8 cellular contexts compared by ENCODE assay signal in the genomic region with DNA sequence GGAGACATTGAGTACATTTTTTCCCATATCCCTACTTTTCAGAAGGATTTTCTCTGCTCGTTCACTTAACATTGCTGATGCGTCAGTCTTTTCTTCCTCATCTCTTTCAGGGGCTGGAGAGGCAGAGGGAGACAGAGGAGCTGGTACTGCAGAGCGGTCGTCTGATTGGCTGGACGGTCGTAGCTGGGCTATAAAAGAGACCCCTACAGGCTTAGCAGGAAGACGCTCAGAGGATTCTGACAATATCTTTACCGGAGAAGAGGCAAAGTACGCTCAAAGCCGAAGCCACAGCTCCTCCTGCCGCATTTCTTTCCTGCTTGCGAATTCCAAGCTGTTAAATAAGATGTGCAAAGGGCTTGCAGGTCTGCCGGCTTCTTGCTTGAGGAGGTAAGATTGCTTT. TPM values are rescaled to one million over a fixed set of nuclear protein-coding genes. Genes with fewer than 3 reads are reported as not detected.
DNase-seq lines count a peak whose midpoint lies in the region; ATAC-seq and TF ChIP-seq lines count a peak whose summit lies in the region.

Gene RGS4 (plus strand): TSS at position 220 of the 400 bp plus-strand sequence. CDS start 124 bp downstream, at position 344.

- DNase-seq in ELR (ENCODE audit: low read depth) (peak; percentile 97), OCI-M1 (lab: John Stamatoyannopoulos, UW) (peak; percentile 46), epithelial cell of proximal tubule (ENCODE audit: low read depth) (peak; percentile 68), midbrain (lab: John Stamatoyannopoulos, UW) (peak; percentile 20), T-cell (no peak), SW480 (ENCODE audit: low spot score) (no peak)
- no peak for DNase-seq in activated T-cell treated with anti-CD3 and anti-CD28 coated beads, Interleukin-2, amount 50 U/mL, for 48 hours
- no peak for DNase-seq in natural killer cell treated with Interleukin-12 subunit alpha and Interleukin-12 subunit beta and Interleukin-15 and Interleukin-18, amount 100 ng/mL, for 72 hours (ENCODE audit: low spot score)

- POLR2A ChIA-PET in T-cell (lab: Charles Lee): no interaction called here

- H3K27ac Mint-ChIP-seq in natural killer cell treated with Interleukin-12 subunit alpha and Interleukin-12 subunit beta and Interleukin-15 and Interleukin-18, amount 100 ng/mL, for 72 hours: no peak within 1 kb of the TSS
- no peak within 1 kb of the TSS for H3K27ac Mint-ChIP-seq in T-cell

- H3K27me3 Mint-ChIP-seq in natural killer cell treated with Interleukin-12 subunit alpha and Interleukin-12 subunit beta and Interleukin-15 and Interleukin-18, amount 100 ng/mL, for 72 hours: peaks cover 28 to 75% of the 10 kb centered on the region in 2 donors
- peaks cover 42 to 52% of the 10 kb centered on the region in 2 donors for H3K27me3 Mint-ChIP-seq in T-cell

- H3K4me3 Mint-ChIP-seq in natural killer cell treated with Interleukin-12 subunit alpha and Interleukin-12 subunit beta and Interleukin-15 and Interleukin-18, amount 100 ng/mL, for 72 hours: no peak within 1 kb of the TSS
- no peak within 1 kb of the TSS for H3K4me3 Mint-ChIP-seq in T-cell

- CTCF ChIA-PET in T-cell (lab: Charles Lee): no interaction called here

- no peak for ATAC-seq in natural killer cell treated with Interleukin-12 subunit alpha and Interleukin-12 subunit beta and Interleukin-15 and Interleukin-18, amount 100 ng/mL, for 72 hours
- no peak for ATAC-seq in T-cell (replicated peaks in 1 of 4)

- H3K4me3 ChIP-seq in epithelial cell of proximal tubule (ENCODE audit: low read depth, low read length): peak within 1 kb of the TSS; percentile 36

- H3K9me3 Mint-ChIP-seq in natural killer cell treated with Interleukin-12 subunit alpha and Interleukin-12 subunit beta and Interleukin-15 and Interleukin-18, amount 100 ng/mL, for 72 hours: peaks cover 2% of the 10 kb centered on the region
- H3K9me3 Mint-ChIP-seq in T-cell: no peaks in the 10 kb centered on the region

- peak; percentile 72 for TF ChIP-seq CTCF in epithelial cell of proximal tubule (conservative IDR thresholded peaks at IDR 0.05; ENCODE audit: low read depth, low read length)

- no peaks in the 10 kb centered on the region for H3K4me1 Mint-ChIP-seq in natural killer cell treated with Interleukin-12 subunit alpha and Interleukin-12 subunit beta and Interleukin-15 and Interleukin-18, amount 100 ng/mL, for 72 hours (ENCODE audit: low read depth in 2 of 2)
- no peaks in the 10 kb centered on the region for H3K4me1 Mint-ChIP-seq in T-cell

- H3K36me3 Mint-ChIP-seq in natural killer cell treated with Interleukin-12 subunit alpha and Interleukin-12 subunit beta and Interleukin-15 and Interleukin-18, amount 100 ng/mL, for 72 hours: no peaks in the 10 kb centered on the region
- no peaks in the 10 kb centered on the region for H3K36me3 Mint-ChIP-seq in T-cell

RNA-seq across cellular contexts. Expression of gene RGS4, which starts in this region (rescaled TPM):
- 6.5 and 21.0 TPM in 2 replicates for total RNA-seq in epithelial cell of proximal tubule
- not detected for total RNA-seq in natural killer cell treated with Interleukin-12 subunit alpha and Interleukin-12 subunit beta and Interleukin-15 and Interleukin-18, amount 100 ng/mL, for 72 hours
- not detected for total RNA-seq in T-cell

Comparison
In these comparisons a context has a peak if more than half of its experiments do, and no peak if none do; other contexts are left out.
1. DNase-seq: peak in ELR (single experiment), OCI-M1 (single experiment), epithelial cell of proximal tubule (single experiment) and midbrain (single experiment); none in activated T-cell treated with anti-CD3 and anti-CD28 coated beads, Interleukin-2, amount 50 U/mL, for 48 hours (0 of 2), natural killer cell treated with Interleukin-12 subunit alpha and Interleukin-12 subunit beta and Interleukin-15 and Interleukin-18, amount 100 ng/mL, for 72 hours (single experiment), T-cell (0 of 34) and SW480 (single experiment).